24 cellular contexts compared by ENCODE assay signal in genomic region chr7:44705434-44705833, GRCh38. TPM values are rescaled to one million over a fixed set of nuclear protein-coding genes. Genes with fewer than 3 reads are reported as not detected.
A peak's percentile ranks its signal among the peaks of the same experiment; 100 is the strongest.
DNase-seq lines count a peak whose midpoint lies in the region; ATAC-seq, FAIRE-seq and TF ChIP-seq lines count a peak whose summit lies in the region.
"Had no signal": no experiment of that assay in that cellular context is flagged by ENCODE, and none has a peak within 500 bp of the region (broad histone marks: within the 10 kb centered on the region; RNA-seq: fewer than 3 reads in every experiment).

No MANE protein-coding gene starts in this region.

- no peaks in the 10 kb centered on the region for H3K27me3 Mint-ChIP-seq in activated CD4-positive, alpha-beta memory T cell treated with anti-CD3 and anti-CD28 coated beads, Interleukin-2, amount 10 ng/mL, durations not matched to agents 7 days and 5 days
- no peaks in the 10 kb centered on the region for H3K27me3 Mint-ChIP-seq in activated CD4-positive, alpha-beta memory T cell treated with anti-CD3 and anti-CD28 coated beads for 36 hours
- H3K27me3 Mint-ChIP-seq in effector memory CD8-positive, alpha-beta T cell: no peaks in the 10 kb centered on the region
- H3K27me3 Mint-ChIP-seq in stimulated activated naive CD8-positive, alpha-beta T cell treated with anti-CD3 and anti-CD28 coated beads, Interleukin-15, amount 100 ng/mL, for 72 hours: no peaks in the 10 kb centered on the region
- H3K27me3 Mint-ChIP-seq: IgD-negative memory B cell had no signal

- H3K4me1 ChIP-seq in HepG2 (ENCODE audit: insufficient read depth, low read length): peaks cover 4% of the 10 kb centered on the region
- H3K4me1 ChIP-seq in right lobe of liver: no peaks in the 10 kb centered on the region
- H3K4me1 ChIP-seq: Peyer's patch had no signal

- no peak for TF ChIP-seq EP300 in HepG2 (IDR thresholded peaks at IDR 0.05; ENCODE audit: low read depth in 2 of 2, low read length in 2 of 2)
- TF ChIP-seq EP300 in HepG2 (CRISPR knock-in tag; IDR thresholded peaks at IDR 0.05; ENCODE audit: borderline replicate concordance): no peak

- no peak for DNase-seq in activated CD4-positive, alpha-beta memory T cell treated with anti-CD3 and anti-CD28 coated beads, Interleukin-2, amount 10 ng/mL, durations not matched to agents 7 days and 5 days
- no peak for DNase-seq in activated CD4-positive, alpha-beta memory T cell treated with anti-CD3 and anti-CD28 coated beads for 36 hours
- DNase-seq in HepG2 (ENCODE audit: low spot score): no peak
- no peak for DNase-seq in right lobe of liver
- DNase-seq in effector memory CD8-positive, alpha-beta T cell: no peak
- DNase-seq in stimulated activated naive CD8-positive, alpha-beta T cell treated with anti-CD3 and anti-CD28 coated beads, Interleukin-15, amount 100 ng/mL, for 72 hours: no peak
- DNase-seq in foreskin melanocyte: no peak
- DNase-seq: 8988T, C1 segment of cervical spinal cord, DMS53, GDM1, Karpas-422, MV-4-11, NCI-H1105 treated with DMSO at 0.1 percent for 48 hours, NCI-H2029 treated with DMSO at 0.1 percent for 48 hours, NCI-H226, NCI-H524, NCI-H82, Peyer's patch had no signal

- H3K9me3 Mint-ChIP-seq in activated CD4-positive, alpha-beta memory T cell treated with anti-CD3 and anti-CD28 coated beads, Interleukin-2, amount 10 ng/mL, durations not matched to agents 7 days and 5 days: no peaks in the 10 kb centered on the region
- no peaks in the 10 kb centered on the region for H3K9me3 Mint-ChIP-seq in activated CD4-positive, alpha-beta memory T cell treated with anti-CD3 and anti-CD28 coated beads for 36 hours
- H3K9me3 Mint-ChIP-seq in effector memory CD8-positive, alpha-beta T cell: no peaks in the 10 kb centered on the region
- H3K9me3 Mint-ChIP-seq in stimulated activated naive CD8-positive, alpha-beta T cell treated with anti-CD3 and anti-CD28 coated beads, Interleukin-15, amount 100 ng/mL, for 72 hours: no peaks in the 10 kb centered on the region
- H3K9me3 Mint-ChIP-seq: IgD-negative memory B cell had no signal

- H3K27ac ChIP-seq in HepG2 (ENCODE audit: extremely low read length, insufficient read depth, low read length) (no peak overlapping the region), right lobe of liver (no peak overlapping the region)
- H3K27ac ChIP-seq: Peyer's patch had no signal

- H3K4me3 ChIP-seq in HepG2 (replicated peaks in 1 of 3; ENCODE audit: insufficient read depth in 1 of 3, low read depth in 2 of 3, low read length in 3 of 3) (no peak overlapping the region), right lobe of liver (no peak overlapping the region)
- H3K4me3 ChIP-seq: Peyer's patch had no signal

- CTCF ChIA-PET in activated CD4-positive, alpha-beta memory T cell treated with anti-CD3 and anti-CD28 coated beads, Interleukin-2, amount 10 ng/mL, durations not matched to agents 7 days and 5 days (lab: Charles Lee): no interaction called here
- CTCF ChIA-PET in activated CD4-positive, alpha-beta memory T cell treated with anti-CD3 and anti-CD28 coated beads for 36 hours (lab: Charles Lee): no interaction called here
- CTCF ChIA-PET in HepG2 (lab: Yijun Ruan, JAX; ENCODE audit: low intra/inter-chr PET ratio, low total read pairs): no interaction called here

- peaks cover 4 to 12% of the 10 kb centered on the region in 2 experiments; a peak in 2 of 5 replicates for H3K36me3 ChIP-seq in HepG2 (replicated peaks in 1 of 2; ENCODE audit: control insufficient read depth in 1 of 2, insufficient read depth in 2 of 2, low read length in 2 of 2)
- H3K36me3 ChIP-seq in right lobe of liver: peaks cover 0 to 21% (median under 1%) of the 10 kb centered on the region in 4 donors

- no peak for ATAC-seq in HepG2
- no peak for ATAC-seq in right lobe of liver
- no peak for ATAC-seq in effector memory CD8-positive, alpha-beta T cell (replicated peaks)
- no peak for ATAC-seq in stimulated activated naive CD8-positive, alpha-beta T cell treated with anti-CD3 and anti-CD28 coated beads, Interleukin-15, amount 100 ng/mL, for 72 hours
- no peak for ATAC-seq in HG03135 (IDR thresholded peaks at IDR 0.05; ENCODE audit: unreplicated experiment)
- ATAC-seq: HCT116 had no signal

- H3K9me3 ChIP-seq in HepG2 (ENCODE audit: low read length): no peaks in the 10 kb centered on the region
- H3K9me3 ChIP-seq in right lobe of liver: no peaks in the 10 kb centered on the region
- H3K9me3 ChIP-seq: Peyer's patch had no signal

- no peaks in the 10 kb centered on the region; the same call in 1 of the 2 replicates for H4K20me1 ChIP-seq in HepG2 (ENCODE audit: insufficient read depth, low read length)

- TF ChIP-seq POLR2A in HepG2 (IDR thresholded peaks at IDR 0.05; ENCODE audit: insufficient read depth in 1 of 2, low read depth in 2 of 2, low read length in 2 of 2) (no peak), right lobe of liver (IDR thresholded peaks at IDR 0.05) (no peak)

- H3K4me1 Mint-ChIP-seq in activated CD4-positive, alpha-beta memory T cell treated with anti-CD3 and anti-CD28 coated beads, Interleukin-2, amount 10 ng/mL, durations not matched to agents 7 days and 5 days: no peaks in the 10 kb centered on the region
- no peaks in the 10 kb centered on the region for H3K4me1 Mint-ChIP-seq in activated CD4-positive, alpha-beta memory T cell treated with anti-CD3 and anti-CD28 coated beads for 36 hours (ENCODE audit: low read depth)
- peaks cover 0 to 4% of the 10 kb centered on the region in 2 donors for H3K4me1 Mint-ChIP-seq in effector memory CD8-positive, alpha-beta T cell (ENCODE audit: low read depth in 2 of 2)
- H3K4me1 Mint-ChIP-seq in stimulated activated naive CD8-positive, alpha-beta T cell treated with anti-CD3 and anti-CD28 coated beads, Interleukin-15, amount 100 ng/mL, for 72 hours: no peaks in the 10 kb centered on the region
- H3K4me1 Mint-ChIP-seq: IgD-negative memory B cell had no signal

- in situ Hi-C loops in HepG2 (cut with HindIII; ENCODE audit: extremely low pct_ligation_motif_present, low pct_unique_long_range_greater_than_20kb): no loop called here

- TF ChIP-seq RAD21 in HepG2 (CRISPR knock-in tag; IDR thresholded peaks at IDR 0.05): no peak

- no peak for FAIRE-seq in HepG2 (lab: Jason Lieb, UNC)
- FAIRE-seq: GM19239, H1 had no signal

- TF ChIP-seq CTCF in HepG2 (CRISPR knock-in tag; IDR thresholded peaks at IDR 0.05) (no peak), right lobe of liver (IDR thresholded peaks at IDR 0.05) (no peak)

- 96% methylated on average over 3 of the region's 3 CpGs for WGBS in HepG2 (ENCODE audit: low lambda C conversion rate)
- 96% methylated on average over 3 of the region's 3 CpGs for WGBS in right lobe of liver (ENCODE audit: insufficient coverage, low coverage, low lambda C conversion rate, missing lambda C conversion rate)

- H3K4me2 ChIP-seq in HepG2 (ENCODE audit: low read depth, low read length): no peak overlapping the region

- H3K36me3 Mint-ChIP-seq in activated CD4-positive, alpha-beta memory T cell treated with anti-CD3 and anti-CD28 coated beads, Interleukin-2, amount 10 ng/mL, durations not matched to agents 7 days and 5 days (ENCODE audit: low read depth): peaks cover 67% of the 10 kb centered on the region
- peaks cover 39% of the 10 kb centered on the region for H3K36me3 Mint-ChIP-seq in activated CD4-positive, alpha-beta memory T cell treated with anti-CD3 and anti-CD28 coated beads for 36 hours
- H3K36me3 Mint-ChIP-seq in effector memory CD8-positive, alpha-beta T cell (ENCODE audit: insufficient read depth): peaks cover 62% of the 10 kb centered on the region

- H3K27ac Mint-ChIP-seq in activated CD4-positive, alpha-beta memory T cell treated with anti-CD3 and anti-CD28 coated beads, Interleukin-2, amount 10 ng/mL, durations not matched to agents 7 days and 5 days: peak overlapping the region; percentile 49
- no peak overlapping the region for H3K27ac Mint-ChIP-seq in activated CD4-positive, alpha-beta memory T cell treated with anti-CD3 and anti-CD28 coated beads for 36 hours
- peak overlapping the region; percentile 44 to 83 for H3K27ac Mint-ChIP-seq in effector memory CD8-positive, alpha-beta T cell
- peak overlapping the region; percentile 52 to 96 for H3K27ac Mint-ChIP-seq in stimulated activated naive CD8-positive, alpha-beta T cell treated with anti-CD3 and anti-CD28 coated beads, Interleukin-15, amount 100 ng/mL, for 72 hours
- H3K27ac Mint-ChIP-seq: IgD-negative memory B cell had no signal

- H3K9ac ChIP-seq in HepG2 (ENCODE audit: insufficient read depth, low read depth, low read length): no peak overlapping the region

- no TSS peak for BruUV-seq in HepG2 (replicated peaks; lab: Mats Ljungman, UMichigan)

- POLR2A ChIA-PET in activated CD4-positive, alpha-beta memory T cell treated with anti-CD3 and anti-CD28 coated beads, Interleukin-2, amount 10 ng/mL, durations not matched to agents 7 days and 5 days (lab: Charles Lee): no interaction called here
- POLR2A ChIA-PET in activated CD4-positive, alpha-beta memory T cell treated with anti-CD3 and anti-CD28 coated beads for 36 hours (lab: Charles Lee): no interaction called here
- POLR2A ChIA-PET in HepG2 (lab: Yijun Ruan, JAX): no interaction called here

- no peaks in the 10 kb centered on the region for H3K27me3 ChIP-seq in HepG2 (ENCODE audit: control insufficient read depth in 1 of 2, insufficient read depth in 2 of 2, low read length in 2 of 2)
- H3K27me3 ChIP-seq in right lobe of liver: no peaks in the 10 kb centered on the region
- H3K27me3 ChIP-seq: Peyer's patch had no signal

- intact Hi-C loops in activated CD4-positive, alpha-beta memory T cell treated with anti-CD3 and anti-CD28 coated beads for 36 hours (cut with micrococcal nuclease): no loop called here
- intact Hi-C loops in HepG2 (cut with micrococcal nuclease; ENCODE audit: unreplicated experiment) (no loop called here), right lobe of liver (cut with DNase I) (no loop called here)

- no peak overlapping the region for H2AFZ ChIP-seq in HepG2 (ENCODE audit: low read length)

- no peak overlapping the region for H3K4me3 Mint-ChIP-seq in activated CD4-positive, alpha-beta memory T cell treated with anti-CD3 and anti-CD28 coated beads, Interleukin-2, amount 10 ng/mL, durations not matched to agents 7 days and 5 days
- no peak overlapping the region for H3K4me3 Mint-ChIP-seq in activated CD4-positive, alpha-beta memory T cell treated with anti-CD3 and anti-CD28 coated beads for 36 hours
- H3K4me3 Mint-ChIP-seq in effector memory CD8-positive, alpha-beta T cell: no peak overlapping the region
- H3K4me3 Mint-ChIP-seq in stimulated activated naive CD8-positive, alpha-beta T cell treated with anti-CD3 and anti-CD28 coated beads, Interleukin-15, amount 100 ng/mL, for 72 hours: no peak overlapping the region
- H3K4me3 Mint-ChIP-seq: IgD-negative memory B cell had no signal

- H3K79me2 ChIP-seq in HepG2 (ENCODE audit: insufficient read depth, low read length): no peaks in the 10 kb centered on the region

RNA-seq across cellular contexts. Expression of gene ZMIZ2, which starts 43.2 kb away (rescaled TPM):
- total RNA-seq in activated CD4-positive, alpha-beta memory T cell treated with anti-CD3 and anti-CD28 coated beads, Interleukin-2, amount 10 ng/mL, durations not matched to agents 7 days and 5 days: 10 to 100 TPM; 85.2 to 91.4 TPM
- total RNA-seq in activated CD4-positive, alpha-beta memory T cell treated with anti-CD3 and anti-CD28 coated beads for 36 hours: 10 to 100 TPM; 84.7 to 92.3 TPM
- total RNA-seq in HepG2 (2016; rRNA removed; fragmentation: Illumina TruSeq; extraction: Trizol) (4.1 and 4.9 TPM in 2 replicates), right lobe of liver (10 to 100 TPM in 4 of 6 experiments, 1 to 10 TPM in 2; 8.6 to 36.3 (median 28.6) TPM)
- total RNA-seq in HepG2 (2016; cell fraction: cytosol; rRNA removed; fragmentation: Illumina TruSeq; extraction: Trizol; ENCODE audit: low read depth): 5.1 and 5.7 TPM in 2 replicates
- total RNA-seq in HepG2 (2016; cell fraction: insoluble cytoplasmic fraction; rRNA removed; fragmentation: Illumina TruSeq; extraction: Trizol): 3.1 and 6.7 TPM in 2 replicates
- total RNA-seq in HepG2 (2016; cell fraction: membrane; rRNA removed; fragmentation: Illumina TruSeq; extraction: Trizol): 5.7 and 7.3 TPM in 2 replicates
- total RNA-seq in HepG2 (2016; cell fraction: nucleus; rRNA removed; fragmentation: Illumina TruSeq; extraction: Trizol): 10.0 and 10.4 TPM in 2 replicates
- polyA plus RNA-seq in HepG2 (2011; rRNA removed): 7.9 and 9.7 TPM in 2 replicates
- 1.1 and 1.8 TPM in 2 replicates for polyA plus RNA-seq in HepG2 (2011; cell fraction: cytosol; rRNA removed)
- polyA plus RNA-seq in HepG2 (2011; cell fraction: nucleus; rRNA removed): 68.3 and 74.7 TPM in 2 replicates
- polyA plus RNA-seq in HepG2 (2012): 12.0 and 15.7 TPM in 2 replicates
- 2.6 and 3.0 TPM in 2 replicates for polyA plus RNA-seq in HepG2 (2016; cell fraction: cytosol; fragmentation: Illumina TruSeq; extraction: Trizol; ENCODE audit: low read depth)
- 6.4 and 10.1 TPM in 2 replicates for polyA plus RNA-seq in HepG2 (2016; cell fraction: insoluble cytoplasmic fraction; fragmentation: Illumina TruSeq; extraction: Trizol; ENCODE audit: low read depth)
- polyA plus RNA-seq in HepG2 (2016; cell fraction: membrane; fragmentation: Illumina TruSeq; extraction: Trizol; ENCODE audit: low read depth): 8.9 and 10.4 TPM in 2 replicates
- polyA plus RNA-seq in HepG2 (2016; cell fraction: nucleus; fragmentation: Illumina TruSeq; extraction: Trizol; ENCODE audit: insufficient read depth, low read depth): 47.2 and 57.0 TPM in 2 replicates
- polyA minus RNA-seq in HepG2 (2011; rRNA and poly(A)+ RNA removed; ENCODE audit: low replicate concordance): 17.5 and 23.0 TPM in 2 replicates
- polyA minus RNA-seq in HepG2 (2011; cell fraction: cytosol; rRNA and poly(A)+ RNA removed): 2.9 and 4.7 TPM in 2 replicates
- polyA minus RNA-seq in HepG2 (2011; cell fraction: nucleus; rRNA and poly(A)+ RNA removed): 34.2 and 43.8 TPM in 2 replicates
